Comparison of ENCODE assay signal across 8 cellular contexts in genomic region chr1:19390901-19391595, GRCh38.
A peak's percentile ranks its signal among the peaks of the same experiment; 100 is the strongest.
DNase-seq lines count a peak whose midpoint lies in the region; ATAC-seq and TF ChIP-seq lines count a peak whose summit lies in the region.

No MANE protein-coding gene starts in this region.

- peak overlapping the region; percentile 85 to 99 (median 88) for H3K4me3 Mint-ChIP-seq in CD4-positive, CD25-positive, alpha-beta regulatory T cell
- H3K4me3 Mint-ChIP-seq in activated CD4-positive, alpha-beta T cell treated with anti-CD3 and anti-CD28 coated beads for 36 hours, result peak overlapping the region; percentile 73

- ATAC-seq in CD4-positive, CD25-positive, alpha-beta regulatory T cell (ENCODE audit: low read depth in 2 of 2), result peak; percentile 81 to 84
- peak; percentile 53 for ATAC-seq in GM19397 (IDR thresholded peaks at IDR 0.05; ENCODE audit: unreplicated experiment)
- peak; percentile 52 for ATAC-seq in activated CD4-positive, alpha-beta T cell treated with anti-CD3 and anti-CD28 coated beads for 36 hours

- no peaks in the 10 kb centered on the region for H3K27me3 ChIP-seq in CD4-positive, CD25-positive, alpha-beta regulatory T cell (ENCODE audit: control insufficient read depth, insufficient read depth, low read length)
- H3K27me3 ChIP-seq in colonic mucosa, result no peaks in the 10 kb centered on the region

- POLR2A ChIA-PET in activated CD4-positive, alpha-beta T cell treated with anti-CD3 and anti-CD28 coated beads for 36 hours (lab: Charles Lee), result interaction anchor here (0.6 to 0.7 kb wide), 7 partner anchors 43 to 180 kb away, joined by 3 to 8 read pairs (median 5); no protein-coding TSS in a partner anchor

- peak overlapping the region; percentile 69 for H3K4me3 ChIP-seq in CD4-positive, CD25-positive, alpha-beta regulatory T cell (ENCODE audit: low read depth, low read length)
- H3K4me3 ChIP-seq in colonic mucosa, result no peak overlapping the region

- H3K4me1 Mint-ChIP-seq in CD4-positive, CD25-positive, alpha-beta regulatory T cell, result peaks cover 21 to 91% (median 57%) of the 10 kb centered on the region in 4 donors
- H3K4me1 Mint-ChIP-seq in activated CD4-positive, alpha-beta T cell treated with anti-CD3 and anti-CD28 coated beads for 36 hours, result peaks cover 81% of the 10 kb centered on the region

- no peaks in the 10 kb centered on the region for H3K27me3 Mint-ChIP-seq in CD4-positive, CD25-positive, alpha-beta regulatory T cell
- H3K27me3 Mint-ChIP-seq in activated CD4-positive, alpha-beta T cell treated with anti-CD3 and anti-CD28 coated beads for 36 hours, result no peaks in the 10 kb centered on the region

- DNase-seq in CD4-positive, CD25-positive, alpha-beta regulatory T cell, result peak; percentile 42 to 87 (median 79)
- DNase-seq in Kasumi-1 (lab: John Stamatoyannopoulos, UW) (peak; percentile 65 to 70), colonic mucosa (peak; percentile 63), lung microvascular endothelial cell (ENCODE audit: low read depth in 2 of 2) (peak; percentile 76 to 81), NK-92 (lab: John Stamatoyannopoulos, UW; ENCODE audit: unreplicated experiment) (no peak)
- DNase-seq in activated CD4-positive, alpha-beta T cell treated with anti-CD3 and anti-CD28 coated beads for 36 hours, result peak; percentile 77
- DNase-seq in stimulated activated CD8-positive, alpha-beta memory T cell treated with anti-CD3 and anti-CD28 coated beads, Interleukin-15, amount 100 ng/mL, for 1 hour (ENCODE audit: low read depth), result peak; percentile 40

- H3K9me3 ChIP-seq in CD4-positive, CD25-positive, alpha-beta regulatory T cell (ENCODE audit: control insufficient read depth in 2 of 2, low read length in 2 of 2), result no peaks in the 10 kb centered on the region
- H3K9me3 ChIP-seq in colonic mucosa, result no peaks in the 10 kb centered on the region

- CTCF ChIA-PET in activated CD4-positive, alpha-beta T cell treated with anti-CD3 and anti-CD28 coated beads for 36 hours (lab: Charles Lee), result interaction anchor here (0.6 to 3.9 kb wide), 23 partner anchors 9 to 337 kb away, joined by 3 to 21 read pairs (median 4); partner anchors contain the start of genes EMC1 and MRTO4

- intact Hi-C loops in activated CD4-positive, alpha-beta T cell treated with anti-CD3 and anti-CD28 coated beads for 36 hours (cut with DNase I, micrococcal nuclease), result loop anchor here (1.0 to 5.0 kb wide), 9 partner anchors 46 to 262 kb away; partner anchors contain the start of gene CAPZB (in 2 of the 2)
- intact Hi-C loops in colonic mucosa (cut with DNase I), result loop anchor here (5.0 kb wide), 3 partner anchors 91 to 261 kb away; no protein-coding TSS in a partner anchor

- peak overlapping the region; percentile 75 for H3K27ac ChIP-seq in CD4-positive, CD25-positive, alpha-beta regulatory T cell (ENCODE audit: insufficient read depth, low read length, poor library complexity, severe bottlenecking)
- peak overlapping the region; percentile 53 for H3K27ac ChIP-seq in colonic mucosa

- peaks cover 0 to 2% (median 0%) of the 10 kb centered on the region in 7 donors for H3K9me3 Mint-ChIP-seq in CD4-positive, CD25-positive, alpha-beta regulatory T cell
- H3K9me3 Mint-ChIP-seq in activated CD4-positive, alpha-beta T cell treated with anti-CD3 and anti-CD28 coated beads for 36 hours (ENCODE audit: low read depth), result no peaks in the 10 kb centered on the region

- H3K4me1 ChIP-seq in CD4-positive, CD25-positive, alpha-beta regulatory T cell (ENCODE audit: control insufficient read depth, insufficient read depth, low read length, poor library complexity, severe bottlenecking), result peaks cover 56% of the 10 kb centered on the region
- H3K4me1 ChIP-seq in colonic mucosa, result peaks cover 17% of the 10 kb centered on the region

- peak overlapping the region; percentile 90 to 96 (median 93) for H3K27ac Mint-ChIP-seq in CD4-positive, CD25-positive, alpha-beta regulatory T cell
- peak overlapping the region; percentile 95 for H3K27ac Mint-ChIP-seq in activated CD4-positive, alpha-beta T cell treated with anti-CD3 and anti-CD28 coated beads for 36 hours

- peak overlapping the region in 1 of 2 donors; percentile 52 for H3K9ac ChIP-seq in colonic mucosa (ENCODE audit: low read depth in 2 of 2, low read length in 2 of 2)

- peak; percentile 63 for TF ChIP-seq CTCF in colonic mucosa (IDR thresholded peaks at IDR 0.05)

- H3K36me3 Mint-ChIP-seq in CD4-positive, CD25-positive, alpha-beta regulatory T cell, result peaks cover 5% of the 10 kb centered on the region
- peaks cover 2% of the 10 kb centered on the region for H3K36me3 Mint-ChIP-seq in activated CD4-positive, alpha-beta T cell treated with anti-CD3 and anti-CD28 coated beads for 36 hours (ENCODE audit: low read depth)

- H3K36me3 ChIP-seq in CD4-positive, CD25-positive, alpha-beta regulatory T cell (ENCODE audit: control insufficient read depth, insufficient read depth, low read length), result peaks cover 25% of the 10 kb centered on the region
- no peaks in the 10 kb centered on the region for H3K36me3 ChIP-seq in colonic mucosa
